Comparison of ENCODE assay signal across 1 cellular context in the genomic region with DNA sequence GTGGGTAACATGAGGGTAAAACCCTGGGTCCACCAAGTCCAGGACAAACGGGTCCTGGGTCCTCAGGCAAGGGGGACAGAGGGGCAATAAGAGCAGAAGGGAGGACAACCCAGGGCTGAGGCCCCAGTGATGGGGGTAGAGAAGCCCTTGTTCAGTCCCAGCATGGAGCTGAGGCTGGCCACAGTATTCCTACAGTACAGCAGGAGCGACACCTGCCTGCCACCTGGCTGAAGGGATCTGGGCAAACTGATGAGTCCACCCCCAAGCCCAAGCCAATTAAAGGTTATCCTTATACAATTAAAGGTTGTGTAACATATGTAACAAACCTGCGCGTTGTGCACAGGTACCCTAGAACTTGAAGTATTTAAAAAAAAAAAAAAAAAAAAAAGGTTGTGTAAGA.
TF ChIP-seq lines count a peak whose summit lies in the region.

No MANE protein-coding gene starts in this region.

TF ChIP-seq in GM23338, 12 proteins besides CTCF, POLR2A, EP300 and RAD21 (continued from another document):
- TF ChIP-seq, protein P1, sequence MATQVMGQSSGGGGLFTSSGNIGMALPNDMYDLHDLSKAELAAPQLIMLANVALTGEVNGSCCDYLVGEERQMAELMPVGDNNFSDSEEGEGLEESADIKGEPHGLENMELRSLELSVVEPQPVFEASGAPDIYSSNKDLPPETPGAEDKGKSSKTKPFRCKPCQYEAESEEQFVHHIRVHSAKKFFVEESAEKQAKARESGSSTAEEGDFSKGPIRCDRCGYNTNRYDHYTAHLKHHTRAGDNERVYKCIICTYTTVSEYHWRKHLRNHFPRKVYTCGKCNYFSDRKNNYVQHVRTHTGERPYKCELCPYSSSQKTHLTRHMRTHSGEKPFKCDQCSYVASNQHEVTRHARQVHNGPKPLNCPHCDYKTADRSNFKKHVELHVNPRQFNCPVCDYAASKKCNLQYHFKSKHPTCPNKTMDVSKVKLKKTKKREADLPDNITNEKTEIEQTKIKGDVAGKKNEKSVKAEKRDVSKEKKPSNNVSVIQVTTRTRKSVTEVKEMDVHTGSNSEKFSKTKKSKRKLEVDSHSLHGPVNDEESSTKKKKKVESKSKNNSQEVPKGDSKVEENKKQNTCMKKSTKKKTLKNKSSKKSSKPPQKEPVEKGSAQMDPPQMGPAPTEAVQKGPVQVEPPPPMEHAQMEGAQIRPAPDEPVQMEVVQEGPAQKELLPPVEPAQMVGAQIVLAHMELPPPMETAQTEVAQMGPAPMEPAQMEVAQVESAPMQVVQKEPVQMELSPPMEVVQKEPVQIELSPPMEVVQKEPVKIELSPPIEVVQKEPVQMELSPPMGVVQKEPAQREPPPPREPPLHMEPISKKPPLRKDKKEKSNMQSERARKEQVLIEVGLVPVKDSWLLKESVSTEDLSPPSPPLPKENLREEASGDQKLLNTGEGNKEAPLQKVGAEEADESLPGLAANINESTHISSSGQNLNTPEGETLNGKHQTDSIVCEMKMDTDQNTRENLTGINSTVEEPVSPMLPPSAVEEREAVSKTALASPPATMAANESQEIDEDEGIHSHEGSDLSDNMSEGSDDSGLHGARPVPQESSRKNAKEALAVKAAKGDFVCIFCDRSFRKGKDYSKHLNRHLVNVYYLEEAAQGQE (IDR thresholded peaks at IDR 0.05; ENCODE audit: unreplicated experiment), result no peak
- TF ChIP-seq POLR2AphosphoS5 (IDR thresholded peaks at IDR 0.05; ENCODE audit: low read depth) (no peak), CREB1 (CRISPR knock-in tag; IDR thresholded peaks at IDR 0.05; ENCODE audit: low read depth) (no peak), ZNF114 (CRISPR knock-in tag; IDR thresholded peaks at IDR 0.05) (no peak), EZH2phosphoT487 (IDR thresholded peaks at IDR 0.05; ENCODE audit: unreplicated experiment) (no peak), JUNB (IDR thresholded peaks at IDR 0.05; ENCODE audit: unreplicated experiment) (no peak), EZH2 (IDR thresholded peaks at IDR 0.05; ENCODE audit: low read depth, unreplicated experiment) (no peak), ZNF331 (CRISPR knock-in tag; IDR thresholded peaks at IDR 0.05; ENCODE audit: low read depth) (no peak)
- TF ChIP-seq, protein P2, sequence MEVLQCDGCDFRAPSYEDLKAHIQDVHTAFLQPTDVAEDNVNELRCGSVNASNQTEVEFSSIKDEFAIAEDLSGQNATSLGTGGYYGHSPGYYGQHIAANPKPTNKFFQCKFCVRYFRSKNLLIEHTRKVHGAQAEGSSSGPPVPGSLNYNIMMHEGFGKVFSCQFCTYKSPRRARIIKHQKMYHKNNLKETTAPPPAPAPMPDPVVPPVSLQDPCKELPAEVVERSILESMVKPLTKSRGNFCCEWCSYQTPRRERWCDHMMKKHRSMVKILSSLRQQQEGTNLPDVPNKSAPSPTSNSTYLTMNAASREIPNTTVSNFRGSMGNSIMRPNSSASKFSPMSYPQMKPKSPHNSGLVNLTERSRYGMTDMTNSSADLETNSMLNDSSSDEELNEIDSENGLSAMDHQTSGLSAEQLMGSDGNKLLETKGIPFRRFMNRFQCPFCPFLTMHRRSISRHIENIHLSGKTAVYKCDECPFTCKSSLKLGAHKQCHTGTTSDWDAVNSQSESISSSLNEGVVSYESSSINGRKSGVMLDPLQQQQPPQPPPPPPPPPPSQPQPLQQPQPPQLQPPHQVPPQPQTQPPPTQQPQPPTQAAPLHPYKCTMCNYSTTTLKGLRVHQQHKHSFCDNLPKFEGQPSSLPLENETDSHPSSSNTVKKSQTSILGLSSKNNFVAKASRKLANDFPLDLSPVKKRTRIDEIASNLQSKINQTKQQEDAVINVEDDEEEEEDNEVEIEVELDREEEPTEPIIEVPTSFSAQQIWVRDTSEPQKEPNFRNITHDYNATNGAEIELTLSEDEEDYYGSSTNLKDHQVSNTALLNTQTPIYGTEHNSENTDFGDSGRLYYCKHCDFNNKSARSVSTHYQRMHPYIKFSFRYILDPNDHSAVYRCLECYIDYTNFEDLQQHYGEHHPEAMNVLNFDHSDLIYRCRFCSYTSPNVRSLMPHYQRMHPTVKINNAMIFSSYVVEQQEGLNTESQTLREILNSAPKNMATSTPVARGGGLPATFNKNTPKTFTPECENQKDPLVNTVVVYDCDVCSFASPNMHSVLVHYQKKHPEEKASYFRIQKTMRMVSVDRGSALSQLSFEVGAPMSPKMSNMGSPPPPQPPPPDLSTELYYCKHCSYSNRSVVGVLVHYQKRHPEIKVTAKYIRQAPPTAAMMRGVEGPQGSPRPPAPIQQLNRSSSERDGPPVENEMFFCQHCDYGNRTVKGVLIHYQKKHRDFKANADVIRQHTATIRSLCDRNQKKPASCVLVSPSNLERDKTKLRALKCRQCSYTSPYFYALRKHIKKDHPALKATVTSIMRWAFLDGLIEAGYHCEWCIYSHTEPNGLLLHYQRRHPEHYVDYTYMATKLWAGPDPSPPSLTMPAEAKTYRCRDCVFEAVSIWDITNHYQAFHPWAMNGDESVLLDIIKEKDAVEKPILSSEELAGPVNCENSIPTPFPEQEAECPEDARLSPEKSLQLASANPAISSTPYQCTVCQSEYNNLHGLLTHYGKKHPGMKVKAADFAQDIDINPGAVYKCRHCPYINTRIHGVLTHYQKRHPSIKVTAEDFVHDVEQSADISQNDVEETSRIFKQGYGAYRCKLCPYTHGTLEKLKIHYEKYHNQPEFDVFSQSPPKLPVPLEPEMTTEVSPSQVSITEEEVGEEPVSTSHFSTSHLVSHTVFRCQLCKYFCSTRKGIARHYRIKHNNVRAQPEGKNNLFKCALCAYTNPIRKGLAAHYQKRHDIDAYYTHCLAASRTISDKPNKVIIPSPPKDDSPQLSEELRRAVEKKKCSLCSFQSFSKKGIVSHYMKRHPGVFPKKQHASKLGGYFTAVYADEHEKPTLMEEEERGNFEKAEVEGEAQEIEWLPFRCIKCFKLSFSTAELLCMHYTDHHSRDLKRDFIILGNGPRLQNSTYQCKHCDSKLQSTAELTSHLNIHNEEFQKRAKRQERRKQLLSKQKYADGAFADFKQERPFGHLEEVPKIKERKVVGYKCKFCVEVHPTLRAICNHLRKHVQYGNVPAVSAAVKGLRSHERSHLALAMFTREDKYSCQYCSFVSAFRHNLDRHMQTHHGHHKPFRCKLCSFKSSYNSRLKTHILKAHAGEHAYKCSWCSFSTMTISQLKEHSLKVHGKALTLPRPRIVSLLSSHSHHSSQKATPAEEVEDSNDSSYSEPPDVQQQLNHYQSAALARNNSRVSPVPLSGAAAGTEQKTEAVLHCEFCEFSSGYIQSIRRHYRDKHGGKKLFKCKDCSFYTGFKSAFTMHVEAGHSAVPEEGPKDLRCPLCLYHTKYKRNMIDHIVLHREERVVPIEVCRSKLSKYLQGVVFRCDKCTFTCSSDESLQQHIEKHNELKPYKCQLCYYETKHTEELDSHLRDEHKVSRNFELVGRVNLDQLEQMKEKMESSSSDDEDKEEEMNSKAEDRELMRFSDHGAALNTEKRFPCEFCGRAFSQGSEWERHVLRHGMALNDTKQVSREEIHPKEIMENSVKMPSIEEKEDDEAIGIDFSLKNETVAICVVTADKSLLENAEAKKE (CRISPR knock-in tag; IDR thresholded peaks at IDR 0.05), result no peak
TF ChIP-seq in GM23338: peak in this region for 0.
